Comparison of ENCODE assay signal across 21 cellular contexts in the genomic region with DNA sequence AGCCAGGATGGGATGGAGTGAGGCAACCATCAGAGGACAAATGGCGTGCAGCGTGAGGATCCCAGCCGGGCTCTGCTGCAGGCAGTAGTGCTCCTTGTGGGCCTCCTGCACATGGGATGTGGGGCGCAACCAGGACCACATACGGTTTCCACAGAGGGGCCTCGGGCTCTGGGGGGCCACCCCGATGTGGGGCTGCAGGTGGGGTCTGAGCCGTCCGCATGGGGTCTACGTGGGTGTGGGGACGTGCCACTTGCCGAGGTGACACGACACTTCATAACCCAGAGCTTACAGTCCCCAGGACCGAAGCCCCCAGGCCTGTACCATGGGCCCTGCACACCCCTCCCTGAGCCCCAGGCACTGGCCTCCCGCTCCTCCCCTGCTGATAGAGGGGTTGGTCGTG. TPM values are rescaled to one million over a fixed set of nuclear protein-coding genes. Genes with fewer than 3 reads are reported as not detected.
DNase-seq lines count a peak whose midpoint lies in the region; ATAC-seq, FAIRE-seq and TF ChIP-seq lines count a peak whose summit lies in the region.
"Had no signal": no experiment of that assay in that cellular context is flagged by ENCODE, and none has a peak within 500 bp of the region (broad histone marks: within the 10 kb centered on the region; RNA-seq: fewer than 3 reads in every experiment).

No MANE protein-coding gene starts in this region.

- no peak overlapping the region for H3K4me3 ChIP-seq in SK-N-SH (ENCODE audit: low read depth in 2 of 2, low read length in 1 of 2)
- no peak overlapping the region for H3K4me3 ChIP-seq in osteoblast (ENCODE audit: insufficient read depth, low read length)
- H3K4me3 ChIP-seq in aorta (ENCODE audit: low read length in 2 of 2): no peak overlapping the region
- H3K4me3 ChIP-seq: A549, GM23248 had no signal

- no peaks in the 10 kb centered on the region for H3F3A ChIP-seq in SK-N-SH (replicated peaks; ENCODE audit: insufficient read depth)

- H3K27ac ChIP-seq in SK-N-SH (ENCODE audit: low read depth in 2 of 2, low read length in 1 of 2) (no peak overlapping the region), osteoblast (ENCODE audit: low read depth, low read length) (no peak overlapping the region), aorta (ENCODE audit: low read depth in 1 of 2, low read length in 2 of 2) (no peak overlapping the region)
- H3K27ac ChIP-seq: 22Rv1, A549, C4-2B, GM23248 had no signal

- H3K79me2 ChIP-seq in SK-N-SH (ENCODE audit: insufficient read depth) (no peaks in the 10 kb centered on the region), osteoblast (ENCODE audit: insufficient read depth, low read length) (no peaks in the 10 kb centered on the region)

- FAIRE-seq in HTR-8/SVneo (lab: Jason Lieb, UNC): peak; percentile 26
- FAIRE-seq: A549, D721Med, G401.6, GM12891 had no signal

- H4K20me1 ChIP-seq in SK-N-SH (ENCODE audit: insufficient read depth) (no peaks in the 10 kb centered on the region), osteoblast (ENCODE audit: insufficient read depth, low read length) (no peaks in the 10 kb centered on the region)

- H3K9ac ChIP-seq in SK-N-SH: no peak overlapping the region
- H3K9ac ChIP-seq: GM23248 had no signal

- CTCF ChIA-PET in SK-N-SH (lab: Yijun Ruan, JAX): interaction anchor here (0.6 kb wide), 1 partner anchor 30 kb away, joined by 3 read pairs; no protein-coding TSS in a partner anchor

- no peak for TF ChIP-seq RAD21 in SK-N-SH (IDR thresholded peaks at IDR 0.05; ENCODE audit: low read length)

- H2AFZ ChIP-seq in SK-N-SH (ENCODE audit: low read depth) (no peak overlapping the region), osteoblast (ENCODE audit: low read length) (no peak overlapping the region)
- H2AFZ ChIP-seq: GM23248 had no signal

- H3K27me3 ChIP-seq in SK-N-SH (ENCODE audit: insufficient read depth): peaks cover 12% of the 10 kb centered on the region
- H3K27me3 ChIP-seq in osteoblast (ENCODE audit: insufficient read depth, low read length): no peaks in the 10 kb centered on the region
- H3K27me3 ChIP-seq in aorta (ENCODE audit: control insufficient read depth in 1 of 2, insufficient read depth in 2 of 2, low read length in 1 of 2): no peaks in the 10 kb centered on the region

- intact Hi-C loops in aorta (cut with DNase I): no loop called here

- no peak for TF ChIP-seq EP300 in SK-N-SH (IDR thresholded peaks at IDR 0.05; ENCODE audit: borderline replicate concordance in 1 of 2, low read depth in 1 of 2, low read length in 1 of 2)

- DNase-seq in SK-N-SH (peak; percentile 23), HTR-8/SVneo (ENCODE audit: insufficient read length, low spot score) (no peak), osteoblast (ENCODE audit: insufficient read length, low spot score, missing footprints) (peak; percentile 67), aorta (peak; percentile 35 to 56), NCI-H510A (lab: John Stamatoyannopoulos, UW) (no peak)
- DNase-seq: AML-193; CD4-positive, alpha-beta T cell; GM23248; HCEC 1CT; HFFc6 had no signal

- POLR2A ChIA-PET in SK-N-SH (lab: Yijun Ruan, JAX): no interaction called here

- no peak for ATAC-seq in SK-N-SH treated with all-trans-retinoic acid at 6 μM for 48 hours
- ATAC-seq in aorta (ENCODE audit: low FRiP score): no peak
- no peak for ATAC-seq in GM18870 (IDR thresholded peaks at IDR 0.05; ENCODE audit: unreplicated experiment)
- ATAC-seq: A549 had no signal

- TF ChIP-seq CTCF in SK-N-SH (IDR thresholded peaks at IDR 0.05): no peak
- TF ChIP-seq CTCF in osteoblast (IDR thresholded peaks at IDR 0.05; ENCODE audit: extremely low read depth, low read depth, low read length): no peak

- H3K36me3 ChIP-seq in SK-N-SH (replicated peaks in 1 of 2; ENCODE audit: control insufficient read depth in 1 of 2, insufficient read depth in 2 of 2, low read length in 1 of 2) (no peaks in the 10 kb centered on the region), osteoblast (ENCODE audit: insufficient read depth, low read length) (no peaks in the 10 kb centered on the region), aorta (ENCODE audit: control insufficient read depth in 1 of 2, insufficient read depth in 2 of 2, low read length in 1 of 2) (no peaks in the 10 kb centered on the region)

- H3K9me2 ChIP-seq in SK-N-SH: no peaks in the 10 kb centered on the region

- H3K4me1 ChIP-seq in SK-N-SH (ENCODE audit: control insufficient read depth in 1 of 2, insufficient read depth in 2 of 2, low read depth in 1 of 2, low read length in 1 of 2) (no peaks in the 10 kb centered on the region), osteoblast (ENCODE audit: insufficient read depth, low read length) (no peaks in the 10 kb centered on the region), aorta (ENCODE audit: control insufficient read depth in 1 of 2, insufficient read depth in 2 of 2, low read length in 2 of 2) (no peaks in the 10 kb centered on the region)
- H3K4me1 ChIP-seq: A549, Caco-2 had no signal

- WGBS in SK-N-SH (ENCODE audit: low lambda C conversion rate): 69% methylated on average over 3 of the region's 16 CpGs
- WGBS in aorta, 2 donors: 93 to 96% methylated on average over 16 of the region's 16 CpGs

- no peak overlapping the region for H3K4me2 ChIP-seq in SK-N-SH
- no peak overlapping the region for H3K4me2 ChIP-seq in osteoblast (ENCODE audit: insufficient read depth, low read length)
- H3K4me2 ChIP-seq: A549 had no signal

- no peaks in the 10 kb centered on the region for H3K9me3 ChIP-seq in SK-N-SH
- H3K9me3 ChIP-seq in osteoblast (ENCODE audit: low read depth, low read length): no peaks in the 10 kb centered on the region
- no peaks in the 10 kb centered on the region for H3K9me3 ChIP-seq in aorta (ENCODE audit: control insufficient read depth, low read length)
- H3K9me3 ChIP-seq: A549, Caco-2 had no signal

TF ChIP-seq in SK-N-SH, 30 proteins besides CTCF, POLR2A, EP300 and RAD21:
- no peak for TF ChIP-seq GATA2 (CRISPR knock-in tag; IDR thresholded peaks at IDR 0.05)
- TF ChIP-seq USF2 (IDR thresholded peaks at IDR 0.05; ENCODE audit: borderline replicate concordance, low read depth, low read length): no peak
- TF ChIP-seq MAX (IDR thresholded peaks at IDR 0.05; ENCODE audit: low read depth): no peak
- TF ChIP-seq NFIC (IDR thresholded peaks at IDR 0.05; ENCODE audit: borderline replicate concordance): no peak

TF ChIP-seq in SK-N-SH treated with all-trans-retinoic acid at 6 μM for 48 hours, 23 proteins besides CTCF, POLR2A, EP300 and RAD21:
- TF ChIP-seq PPARA (CRISPR knock-in tag; IDR thresholded peaks at IDR 0.05; ENCODE audit: borderline replicate concordance) (no peak), TOX (CRISPR knock-in tag; IDR thresholded peaks at IDR 0.05; ENCODE audit: borderline replicate concordance) (no peak)

RNA-seq across cellular contexts. Expression of gene TTLL8, which starts 10.8 kb away (rescaled TPM):
- polyA plus RNA-seq in SK-N-SH (2012; rRNA removed) (not detected in 2 replicates), aorta (not detected)
- not detected in 2 replicates for polyA plus RNA-seq in SK-N-SH (2012; cell fraction: cytosol; rRNA removed)
- polyA plus RNA-seq in SK-N-SH (2012; cell fraction: nucleus; rRNA removed): not detected in 2 replicates
- total RNA-seq in osteoblast (not detected in 2 replicates), aorta (not detected)
- total RNA-seq: Caco-2; CD4-positive, alpha-beta T cell; GM23248; H4; HFFc6 had no signal
- polyA plus RNA-seq: A549, BJ, GM23248 had no signal

RNA-seq across cellular contexts. Expression of gene IL17REL, which starts 34.8 kb away (rescaled TPM):
- polyA plus RNA-seq in SK-N-SH (2012; rRNA removed): not detected in 2 replicates
- polyA plus RNA-seq in SK-N-SH (2012; cell fraction: cytosol; rRNA removed): not detected in 2 replicates
- 0.01 TPM in 1 of 2 replicates, not detected in the other for polyA plus RNA-seq in SK-N-SH (2012; cell fraction: nucleus; rRNA removed)
- not detected in 2 replicates for total RNA-seq in osteoblast
- total RNA-seq in aorta: not detected
- polyA plus RNA-seq in aorta: under 1 TPM in 1 of 2 donors, not detected in 1; 0.05 TPM
- total RNA-seq: Caco-2; CD4-positive, alpha-beta T cell; GM23248; H4; HFFc6 had no signal
- polyA plus RNA-seq: BJ, GM23248 had no signal

RNA-seq across cellular contexts. Expression of gene MLC1, which starts 37.9 kb away (rescaled TPM):
- polyA plus RNA-seq in SK-N-SH (2012; rRNA removed) (not detected in 2 replicates), aorta (1 to 10 TPM in 1 of 2 donors, not detected in 1; 2.1 TPM)
- polyA plus RNA-seq in SK-N-SH (2012; cell fraction: cytosol; rRNA removed): 0.01 TPM in 1 of 2 replicates, not detected in the other
- not detected in 2 replicates for polyA plus RNA-seq in SK-N-SH (2012; cell fraction: nucleus; rRNA removed)
- total RNA-seq in osteoblast (under 0.01 and 0.88 TPM in 2 replicates), aorta (under 1 TPM; 0.16 to 0.39 TPM)
- total RNA-seq: GM23248, HFFc6 had no signal
- polyA plus RNA-seq: A549, GM23248 had no signal

RNA-seq across cellular contexts. Expression of gene MOV10L1, which starts 42.5 kb away (rescaled TPM):
- 2.1 and 3.0 TPM in 2 replicates for polyA plus RNA-seq in SK-N-SH (2012; rRNA removed)
- 0.59 and 0.94 TPM in 2 replicates for polyA plus RNA-seq in SK-N-SH (2012; cell fraction: cytosol; rRNA removed)
- 19.6 and 23.9 TPM in 2 replicates for polyA plus RNA-seq in SK-N-SH (2012; cell fraction: nucleus; rRNA removed)
- 0.36 and 0.59 TPM in 2 replicates for total RNA-seq in osteoblast
- 1 to 10 TPM in 1 of 2 donors, under 1 TPM in 1; 0.10 to 3.2 TPM for total RNA-seq in aorta
- 1 to 10 TPM; 1.5 to 4.2 TPM for polyA plus RNA-seq in aorta
- total RNA-seq: Caco-2; CD4-positive, alpha-beta T cell; GM23248 had no signal
- polyA plus RNA-seq: GM23248 had no signal

Comparison
In these comparisons a context has a peak if more than half of its experiments do, and no peak if none do; other contexts are left out.
1. DNase-seq: peak in SK-N-SH (single experiment), osteoblast (single experiment) and aorta (2 of 2); none in HTR-8/SVneo (single experiment) and NCI-H510A (single experiment).